In the genomic region with DNA sequence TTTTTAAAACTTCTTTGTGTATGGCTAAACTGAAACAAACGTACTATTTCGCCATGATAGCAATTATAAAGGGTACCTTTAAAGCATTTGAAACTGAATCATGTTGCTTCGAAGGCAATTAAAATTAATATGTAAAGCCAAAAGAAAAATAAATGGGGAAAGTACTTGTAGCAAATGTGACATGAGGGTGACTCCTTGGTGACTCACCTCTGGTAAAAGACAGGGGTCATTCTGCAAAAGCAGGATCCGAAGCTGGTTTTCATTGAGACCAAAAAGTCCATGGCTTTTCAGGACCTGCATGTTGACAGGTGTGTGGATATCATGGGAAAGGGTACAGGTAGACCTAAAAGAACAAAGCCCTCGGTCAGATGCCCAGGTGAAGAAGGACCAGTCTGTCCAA, we compare ENCODE assay signal across 9 cellular contexts. TPM values are rescaled to one million over a fixed set of nuclear protein-coding genes. Genes with fewer than 3 reads are reported as not detected.
DNase-seq lines count a peak whose midpoint lies in the region; ATAC-seq and TF ChIP-seq lines count a peak whose summit lies in the region.
"Had no signal": no experiment of that assay in that cellular context is flagged by ENCODE, and none has a peak within 500 bp of the region (broad histone marks: within the 10 kb centered on the region; RNA-seq: fewer than 3 reads in every experiment).

No MANE protein-coding gene starts in this region.

- H3K27ac ChIP-seq in RWPE2 (ENCODE audit: poor library complexity, severe bottlenecking): peak overlapping the region; percentile 59

- peak overlapping the region; percentile 88 for H3K27ac Mint-ChIP-seq in activated CD4-positive, alpha-beta T cell treated with anti-CD3 and anti-CD28 coated beads, Interleukin-2, amount 10 ng/mL, durations not matched to agents 7 days and 5 days
- H3K27ac Mint-ChIP-seq in effector memory CD8-positive, alpha-beta T cell: no peak overlapping the region
- H3K27ac Mint-ChIP-seq: CD14-positive monocyte had no signal

- CTCF ChIA-PET in activated CD4-positive, alpha-beta T cell treated with anti-CD3 and anti-CD28 coated beads, Interleukin-2, amount 10 ng/mL, durations not matched to agents 7 days and 5 days (lab: Charles Lee): interaction anchor here (0.7 to 1.2 kb wide), 2 partner anchors 8 to 9 kb away, joined by 3 read pairs; no protein-coding TSS in a partner anchor

- peak overlapping the region; percentile 88 for H3K9ac ChIP-seq in skeletal muscle satellite cell (ENCODE audit: low read depth, low read length)

- H3K4me3 ChIP-seq in RWPE2 (ENCODE audit: severe bottlenecking) (peak overlapping the region; percentile 49), skeletal muscle satellite cell (ENCODE audit: low read length) (peak overlapping the region; percentile 88)

- peak overlapping the region; percentile 82 for H3K4me3 Mint-ChIP-seq in activated CD4-positive, alpha-beta T cell treated with anti-CD3 and anti-CD28 coated beads, Interleukin-2, amount 10 ng/mL, durations not matched to agents 7 days and 5 days
- peak overlapping the region; percentile 77 to 78 for H3K4me3 Mint-ChIP-seq in effector memory CD8-positive, alpha-beta T cell

- peaks cover 4% of the 10 kb centered on the region for H3K27me3 Mint-ChIP-seq in activated CD4-positive, alpha-beta T cell treated with anti-CD3 and anti-CD28 coated beads, Interleukin-2, amount 10 ng/mL, durations not matched to agents 7 days and 5 days
- H3K27me3 Mint-ChIP-seq in effector memory CD8-positive, alpha-beta T cell: no peaks in the 10 kb centered on the region

- peaks cover 10% of the 10 kb centered on the region for H3K4me1 ChIP-seq in RWPE2 (ENCODE audit: insufficient read depth, poor library complexity, severe bottlenecking)
- peaks cover 24% of the 10 kb centered on the region for H3K4me1 ChIP-seq in skeletal muscle satellite cell (ENCODE audit: control insufficient read depth, insufficient read depth, low read length)

- H3K27me3 ChIP-seq in RWPE2 (ENCODE audit: insufficient read depth, poor library complexity, severe bottlenecking) (no peaks in the 10 kb centered on the region), skeletal muscle satellite cell (ENCODE audit: control insufficient read depth, insufficient read depth, low read length) (no peaks in the 10 kb centered on the region)

- POLR2A ChIA-PET in activated CD4-positive, alpha-beta T cell treated with anti-CD3 and anti-CD28 coated beads, Interleukin-2, amount 10 ng/mL, durations not matched to agents 7 days and 5 days (lab: Charles Lee): no interaction called here

- H3K36me3 ChIP-seq in RWPE2 (ENCODE audit: low read depth) (peaks cover 52% of the 10 kb centered on the region), skeletal muscle satellite cell (ENCODE audit: insufficient read depth, low read length) (peaks cover 27% of the 10 kb centered on the region)

- H3K4me2 ChIP-seq in skeletal muscle satellite cell (ENCODE audit: low read length): peak overlapping the region; percentile 99

- H3K9me3 ChIP-seq in RWPE2 (ENCODE audit: severe bottlenecking): no peaks in the 10 kb centered on the region
- H3K9me3 ChIP-seq in skeletal muscle satellite cell (replicated peaks; ENCODE audit: low read length): no peaks in the 10 kb centered on the region

- no peak for ATAC-seq in RWPE2 (ENCODE audit: low read depth)
- no peak for ATAC-seq in effector memory CD8-positive, alpha-beta T cell (replicated peaks)
- ATAC-seq in HG03108 (IDR thresholded peaks at IDR 0.05; ENCODE audit: unreplicated experiment): no peak
- no peak for ATAC-seq in HG03135 (IDR thresholded peaks at IDR 0.05; ENCODE audit: unreplicated experiment)

- H3K36me3 Mint-ChIP-seq in activated CD4-positive, alpha-beta T cell treated with anti-CD3 and anti-CD28 coated beads, Interleukin-2, amount 10 ng/mL, durations not matched to agents 7 days and 5 days (ENCODE audit: low read depth): peaks cover 28% of the 10 kb centered on the region
- H3K36me3 Mint-ChIP-seq in effector memory CD8-positive, alpha-beta T cell (ENCODE audit: insufficient read depth): peaks cover 7% of the 10 kb centered on the region

- H3K9me3 Mint-ChIP-seq in activated CD4-positive, alpha-beta T cell treated with anti-CD3 and anti-CD28 coated beads, Interleukin-2, amount 10 ng/mL, durations not matched to agents 7 days and 5 days: no peaks in the 10 kb centered on the region
- H3K9me3 Mint-ChIP-seq in effector memory CD8-positive, alpha-beta T cell: no peaks in the 10 kb centered on the region

- no peak for TF ChIP-seq CTCF in RWPE2 (IDR thresholded peaks at IDR 0.05; ENCODE audit: poor library complexity, severe bottlenecking)

- H3K4me1 Mint-ChIP-seq in activated CD4-positive, alpha-beta T cell treated with anti-CD3 and anti-CD28 coated beads, Interleukin-2, amount 10 ng/mL, durations not matched to agents 7 days and 5 days: peaks cover 36% of the 10 kb centered on the region
- peaks cover 0 to 15% of the 10 kb centered on the region in 2 donors for H3K4me1 Mint-ChIP-seq in effector memory CD8-positive, alpha-beta T cell (ENCODE audit: low read depth in 2 of 2)

- DNase-seq in activated CD4-positive, alpha-beta T cell treated with anti-CD3 and anti-CD28 coated beads, Interleukin-2, amount 10 ng/mL, durations not matched to agents 7 days and 5 days: no peak
- DNase-seq in activated CD4-positive, alpha-beta T cell treated with anti-CD3 and anti-CD28 coated beads for 1 hour: no peak
- no peak for DNase-seq in RWPE2 (ENCODE audit: low spot score)
- DNase-seq in effector memory CD8-positive, alpha-beta T cell: no peak
- DNase-seq in NCI-H524 (lab: John Stamatoyannopoulos, UW): no peak

RNA-seq across cellular contexts. Expression of a gene that starts 1.5 kb away (rescaled TPM):
- 10 to 100 TPM; 14.9 to 16.5 TPM for total RNA-seq in activated CD4-positive, alpha-beta T cell treated with anti-CD3 and anti-CD28 coated beads, Interleukin-2, amount 10 ng/mL, durations not matched to agents 7 days and 5 days
- 17.0 and 21.2 TPM in 2 replicates for total RNA-seq in skeletal muscle satellite cell (2012; rRNA removed)

RNA-seq across cellular contexts. Expression of a gene that starts 53.1 kb away (rescaled TPM):
- under 1 TPM; 0.12 TPM for total RNA-seq in activated CD4-positive, alpha-beta T cell treated with anti-CD3 and anti-CD28 coated beads, Interleukin-2, amount 10 ng/mL, durations not matched to agents 7 days and 5 days
- 0.25 and 0.66 TPM in 2 replicates for total RNA-seq in skeletal muscle satellite cell (2012; rRNA removed)
